Comparison of ENCODE assay signal across 1 cellular context in the genomic region with DNA sequence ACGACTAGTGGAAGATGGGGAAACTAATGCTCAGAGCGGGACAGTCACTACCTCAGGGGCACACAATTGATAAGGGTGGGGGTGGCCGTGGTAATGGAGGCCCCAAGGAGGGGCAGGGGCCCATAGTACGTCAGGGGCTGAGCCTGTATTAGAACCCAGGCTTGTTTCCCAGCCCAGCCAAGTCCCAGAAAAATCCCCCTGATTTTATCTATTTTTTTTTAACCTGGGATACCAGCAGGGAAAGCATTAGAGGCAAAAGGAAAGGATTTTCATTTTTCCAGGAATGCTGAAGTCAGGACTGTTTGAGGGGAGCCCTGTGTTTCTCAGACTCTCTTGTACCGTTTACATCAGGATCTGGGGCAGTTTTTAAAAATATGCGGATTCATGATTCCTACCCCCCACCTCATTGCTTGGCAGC.
TF ChIP-seq lines count a peak whose summit lies in the region.

No MANE protein-coding gene starts in this region.

TF ChIP-seq in GM23338, 12 proteins besides CTCF, POLR2A, EP300 and RAD21 (continued from another document):
- no peak for TF ChIP-seq ZNF331 (CRISPR knock-in tag; IDR thresholded peaks at IDR 0.05; ENCODE audit: low read depth)
